In the genomic region with DNA sequence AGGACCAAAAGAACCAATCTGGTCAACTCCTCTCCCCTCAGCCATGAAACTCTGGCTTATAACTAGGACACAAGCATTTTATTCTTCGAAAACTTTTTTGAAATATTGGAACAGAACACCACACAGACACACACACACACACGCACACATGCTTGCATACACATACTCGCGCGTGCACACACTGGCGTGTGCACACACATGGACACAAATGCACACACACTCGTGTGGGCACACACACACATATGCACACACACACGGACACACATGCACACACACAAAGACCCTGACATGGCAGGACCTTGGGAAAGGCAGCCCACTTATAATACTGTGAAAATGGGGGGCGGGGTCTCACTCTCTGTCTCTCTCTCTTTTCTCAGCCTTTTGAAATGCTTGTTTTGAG, we compare ENCODE assay signal across 15 cellular contexts.
"Had no signal": no experiment of that assay in that cellular context is flagged by ENCODE, and none has a peak within 500 bp of the region (broad histone marks: within the 10 kb centered on the region; RNA-seq: fewer than 3 reads in every experiment).

No MANE protein-coding gene starts in this region.

- H3K9me3 ChIP-seq: heart left ventricle, testis, vagina had no signal

- DNase-seq: activated CD4-positive, alpha-beta T cell treated with anti-CD3 and anti-CD28 coated beads, Interleukin-2, amount 50 U/mL, for 1 hour; activated CD4-positive, CD25-positive, alpha-beta regulatory T cell treated with anti-CD3 and anti-CD28 coated beads, Interleukin-2, amount 50 U/mL, for 72 hours; activated gamma-delta T cell treated with Interleukin-2 at 50 U/mL for 16 hours; amniotic stem cell; cortex of kidney; left colon; occipital lobe; stimulated activated CD4-positive, alpha-beta T cell treated with anti-CD3 and anti-CD28 coated beads, Interleukin-4, amount 100 ng/mL, for 1 hour; testis; trophoblast cell; WERI-Rb-1 had no signal

- H3K36me3 ChIP-seq: heart left ventricle, vagina, WERI-Rb-1 had no signal

- FAIRE-seq: endometrium, keratinocyte had no signal

- ATAC-seq: heart left ventricle, left colon had no signal

- H3K27me3 ChIP-seq: heart left ventricle, testis, vagina had no signal

- H3K4me3 ChIP-seq: heart left ventricle, testis, vagina had no signal

- H3K4me1 ChIP-seq: vagina had no signal

- H3K27ac ChIP-seq: heart left ventricle, testis, vagina, WERI-Rb-1 had no signal
